In genomic region chr7:44279286-44279685, GRCh38 we compare ENCODE assay signal across 1 cellular context.
TF ChIP-seq lines count a peak whose summit lies in the region.

No MANE protein-coding gene starts in this region.

TF ChIP-seq in WTC11, 78 proteins besides CTCF, POLR2A, EP300 and RAD21 (continued from another document):
- TF ChIP-seq HMGXB4 (CRISPR knock-in tag; IDR thresholded peaks at IDR 0.05) = no peak
- TF ChIP-seq ESRRA (CRISPR knock-in tag; IDR thresholded peaks at IDR 0.05; ENCODE audit: borderline replicate concordance) = no peak
- TF ChIP-seq FOXJ3 (CRISPR knock-in tag; IDR thresholded peaks at IDR 0.05; ENCODE audit: borderline replicate concordance) = no peak
- no peak for TF ChIP-seq HMGA2 (CRISPR knock-in tag; IDR thresholded peaks at IDR 0.05)
- TF ChIP-seq MYBL2 (CRISPR knock-in tag; IDR thresholded peaks at IDR 0.05) = no peak
- TF ChIP-seq IRF2 (CRISPR knock-in tag; IDR thresholded peaks at IDR 0.05; ENCODE audit: borderline replicate concordance, low read depth) = no peak
- no peak for TF ChIP-seq NFE2L1 (CRISPR knock-in tag; IDR thresholded peaks at IDR 0.05)
- TF ChIP-seq TEAD1 (CRISPR knock-in tag; IDR thresholded peaks at IDR 0.05) = no peak
- no peak for TF ChIP-seq ZNF219 (CRISPR knock-in tag; IDR thresholded peaks at IDR 0.05; ENCODE audit: borderline replicate concordance)
- no peak for TF ChIP-seq CREM (CRISPR knock-in tag; IDR thresholded peaks at IDR 0.05)
